ENCODE assay signal across 24 cellular contexts in genomic region chr4:77785669-77786068, GRCh38. TPM values are rescaled to one million over a fixed set of nuclear protein-coding genes. Genes with fewer than 3 reads are reported as not detected.
DNase-seq lines count a peak whose midpoint lies in the region; ATAC-seq and TF ChIP-seq lines count a peak whose summit lies in the region.
"Had no signal": no experiment of that assay in that cellular context is flagged by ENCODE, and none has a peak within 500 bp of the region (broad histone marks: within the 10 kb centered on the region; RNA-seq: fewer than 3 reads in every experiment).

No MANE protein-coding gene starts in this region.

- intact Hi-C loops in CD8-positive, alpha-beta T cell (cut with DNase I, micrococcal nuclease): loop anchor here in 1 of 2 experiments (5.0 kb wide), 1 partner anchor 33 kb away; no protein-coding TSS in a partner anchor

- H3K9me3 ChIP-seq in CD8-positive, alpha-beta T cell (ENCODE audit: low read length): no peaks in the 10 kb centered on the region
- H3K9me3 ChIP-seq: gastrocnemius medialis, pancreas, thoracic aorta had no signal

- H3K36me3 ChIP-seq in CD8-positive, alpha-beta T cell (ENCODE audit: insufficient read depth, low read length): peaks cover 5% of the 10 kb centered on the region
- H3K36me3 ChIP-seq: gastrocnemius medialis, neural progenitor cell, pancreas, thoracic aorta had no signal

- H3K9me3 Mint-ChIP-seq in T-helper 2 cell treated with Interferon-gamma antibody and Interleukin-4, amounts not matched to agents 5 μg/mL and 100 μg/mL, for 36 hours: no peaks in the 10 kb centered on the region
- H3K9me3 Mint-ChIP-seq in CD8-positive, alpha-beta T cell: no peaks in the 10 kb centered on the region
- no peaks in the 10 kb centered on the region for H3K9me3 Mint-ChIP-seq in activated naive CD8-positive, alpha-beta T cell (ENCODE audit: low read depth)
- no peaks in the 10 kb centered on the region for H3K9me3 Mint-ChIP-seq in naive thymus-derived CD8-positive, alpha-beta T cell
- H3K9me3 Mint-ChIP-seq: HFFc6, neural progenitor cell had no signal

- CTCF ChIA-PET in CD8-positive, alpha-beta T cell (lab: Charles Lee): interaction anchor here (0.7 to 1.1 kb wide), 2 partner anchors 59 to 1434 kb away, joined by 3 read pairs; no protein-coding TSS in a partner anchor

- H3K27me3 ChIP-seq in CD8-positive, alpha-beta T cell (ENCODE audit: insufficient read depth, low read length): no peaks in the 10 kb centered on the region
- H3K27me3 ChIP-seq: gastrocnemius medialis, hepatocyte, neural progenitor cell, pancreas had no signal

- H3K36me3 Mint-ChIP-seq in T-helper 2 cell treated with Interferon-gamma antibody and Interleukin-4, amounts not matched to agents 5 μg/mL and 100 μg/mL, for 36 hours (ENCODE audit: low read depth): peaks cover 14% of the 10 kb centered on the region
- H3K36me3 Mint-ChIP-seq in CD8-positive, alpha-beta T cell: peaks cover 12% of the 10 kb centered on the region
- H3K36me3 Mint-ChIP-seq in activated naive CD8-positive, alpha-beta T cell: peaks cover 6% of the 10 kb centered on the region
- peaks cover 0 to 24% (median 5%) of the 10 kb centered on the region in 3 donors for H3K36me3 Mint-ChIP-seq in naive thymus-derived CD8-positive, alpha-beta T cell
- H3K36me3 Mint-ChIP-seq: neural progenitor cell had no signal

- TF ChIP-seq CTCF in CD8-positive, alpha-beta T cell (IDR thresholded peaks at IDR 0.05): no peak

- H3K4me1 ChIP-seq in CD8-positive, alpha-beta T cell (ENCODE audit: insufficient read depth, low read length): peaks cover 76% of the 10 kb centered on the region
- H3K4me1 ChIP-seq: neural progenitor cell had no signal

- no peak overlapping the region for H3K4me3 ChIP-seq in CD8-positive, alpha-beta T cell (ENCODE audit: low read depth, low read length)
- H3K4me3 ChIP-seq: gastrocnemius medialis, GM23248, hepatocyte, neural progenitor cell, pancreas, thoracic aorta had no signal

- POLR2A ChIA-PET in CD8-positive, alpha-beta T cell (lab: Charles Lee): no interaction called here
- POLR2A ChIA-PET in naive thymus-derived CD8-positive, alpha-beta T cell (lab: Charles Lee): no interaction called here

- no peak overlapping the region for H3K27ac ChIP-seq in CD8-positive, alpha-beta T cell (ENCODE audit: low read depth, low read length)
- H3K27ac ChIP-seq: gastrocnemius medialis, GM23248, hepatocyte, neural progenitor cell, pancreas, thoracic aorta had no signal

- H3K4me3 Mint-ChIP-seq in T-helper 2 cell treated with Interferon-gamma antibody and Interleukin-4, amounts not matched to agents 5 μg/mL and 100 μg/mL, for 36 hours: no peak overlapping the region
- H3K4me3 Mint-ChIP-seq in CD8-positive, alpha-beta T cell: peak overlapping the region; percentile 6
- peak overlapping the region; percentile 54 for H3K4me3 Mint-ChIP-seq in activated naive CD8-positive, alpha-beta T cell
- peak overlapping the region in 9 of 10 donors; percentile 23 to 73 (median 57) for H3K4me3 Mint-ChIP-seq in naive thymus-derived CD8-positive, alpha-beta T cell
- H3K4me3 Mint-ChIP-seq: HFFc6, neural progenitor cell had no signal

- peaks cover 30% of the 10 kb centered on the region for H3K4me1 Mint-ChIP-seq in T-helper 2 cell treated with Interferon-gamma antibody and Interleukin-4, amounts not matched to agents 5 μg/mL and 100 μg/mL, for 36 hours (ENCODE audit: low read depth)
- peaks cover 79% of the 10 kb centered on the region for H3K4me1 Mint-ChIP-seq in CD8-positive, alpha-beta T cell (ENCODE audit: low read depth)
- H3K4me1 Mint-ChIP-seq in activated naive CD8-positive, alpha-beta T cell (ENCODE audit: low read depth): peaks cover 75% of the 10 kb centered on the region
- H3K4me1 Mint-ChIP-seq in naive thymus-derived CD8-positive, alpha-beta T cell: peaks cover 36 to 84% (median 78%) of the 10 kb centered on the region in 4 donors
- H3K4me1 Mint-ChIP-seq: neural progenitor cell had no signal

- peak overlapping the region; percentile 49 for H3K27ac Mint-ChIP-seq in T-helper 2 cell treated with Interferon-gamma antibody and Interleukin-4, amounts not matched to agents 5 μg/mL and 100 μg/mL, for 36 hours
- no peak overlapping the region for H3K27ac Mint-ChIP-seq in CD8-positive, alpha-beta T cell
- peak overlapping the region; percentile 83 for H3K27ac Mint-ChIP-seq in activated naive CD8-positive, alpha-beta T cell
- H3K27ac Mint-ChIP-seq in naive thymus-derived CD8-positive, alpha-beta T cell: peak overlapping the region in 9 of 10 donors; percentile 1 to 83 (median 41)
- H3K27ac Mint-ChIP-seq: HFFc6, neural progenitor cell had no signal

- ATAC-seq in CD8-positive, alpha-beta T cell: no peak
- no peak for ATAC-seq in naive thymus-derived CD8-positive, alpha-beta T cell
- ATAC-seq in HG03457 (IDR thresholded peaks at IDR 0.05; ENCODE audit: unreplicated experiment): no peak
- ATAC-seq: gastrocnemius medialis, left cardiac atrium, pancreas had no signal

- no peaks in the 10 kb centered on the region for H3K27me3 Mint-ChIP-seq in T-helper 2 cell treated with Interferon-gamma antibody and Interleukin-4, amounts not matched to agents 5 μg/mL and 100 μg/mL, for 36 hours (ENCODE audit: low read depth)
- H3K27me3 Mint-ChIP-seq in CD8-positive, alpha-beta T cell (ENCODE audit: low read depth): no peaks in the 10 kb centered on the region
- no peaks in the 10 kb centered on the region for H3K27me3 Mint-ChIP-seq in activated naive CD8-positive, alpha-beta T cell
- H3K27me3 Mint-ChIP-seq in naive thymus-derived CD8-positive, alpha-beta T cell: no peaks in the 10 kb centered on the region

- DNase-seq in T-helper 2 cell treated with Interferon-gamma antibody and Interleukin-4, amounts not matched to agents 5 μg/mL and 100 μg/mL, for 36 hours (ENCODE audit: low spot score): no peak
- DNase-seq in T-helper 2 cell: no peak
- DNase-seq in CD8-positive, alpha-beta T cell: no peak
- no peak for DNase-seq in naive thymus-derived CD8-positive, alpha-beta T cell
- no peak for DNase-seq in islet precursor cell
- DNase-seq in AG08396 (ENCODE audit: low spot score): no peak
- DNase-seq: activated CD4-positive, alpha-beta T cell treated with anti-CD3 and anti-CD28 coated beads, Interleukin-2, amount 50 U/mL, for 48 hours; activated gamma-delta T cell; gastrocnemius medialis; GM23248; HFFc6; KBM-7; left cardiac atrium; NCI-H1105 treated with DMSO at 0.1 percent for 48 hours; NCI-H2029 treated with DMSO at 0.1 percent for 48 hours; NCI-H526; pancreas; stimulated activated naive CD4-positive, alpha-beta T cell treated with Interleukin-2 at 50 U/mL for 16 hours; T-helper 1 cell had no signal

RNA-seq across cellular contexts. Expression of gene CNOT6L, which starts 33.5 kb away (rescaled TPM):
- total RNA-seq in CD8-positive, alpha-beta T cell: 100 to 1,000 TPM; 324 to 341 TPM
- 100 to 1,000 TPM; 227 to 231 TPM for total RNA-seq in naive thymus-derived CD8-positive, alpha-beta T cell
- 10 to 100 TPM; 58.3 to 61.5 (median 60.2) TPM for polyA plus RNA-seq in naive thymus-derived CD8-positive, alpha-beta T cell
